9 cellular contexts compared by ENCODE assay signal in the genomic region with DNA sequence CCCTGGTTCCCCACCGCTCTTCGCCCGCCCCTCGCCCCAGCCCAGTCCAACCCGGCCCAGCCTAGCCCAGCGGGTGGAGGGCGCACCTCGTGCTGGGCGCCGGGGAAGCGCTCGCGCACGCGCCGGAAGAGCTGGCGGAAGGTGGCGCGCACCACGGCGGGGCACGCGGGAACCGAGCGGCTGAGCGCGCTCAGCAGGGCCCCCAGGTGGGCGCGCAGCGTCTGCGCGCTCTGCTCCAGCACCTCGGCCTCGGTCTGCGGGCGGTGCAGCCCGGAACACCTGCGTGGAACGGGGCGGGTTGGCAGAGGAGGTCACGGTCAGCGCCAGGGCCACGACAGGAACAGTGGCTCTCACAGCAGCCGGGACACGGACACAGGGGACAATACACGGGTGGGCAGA. TPM values are rescaled to one million over a fixed set of nuclear protein-coding genes. Genes with fewer than 3 reads are reported as not detected.
DNase-seq lines count a peak whose midpoint lies in the region; ATAC-seq and TF ChIP-seq lines count a peak whose summit lies in the region.
"Not testable (repeated sequence)": the region's sequence is repeated elsewhere in the genome, so short reads cannot be mapped to it uniquely, and the experiment has no call there.
"Had no signal": no experiment of that assay in that cellular context is flagged by ENCODE, and none has a peak within 500 bp of the region (broad histone marks: within the 10 kb centered on the region; RNA-seq: fewer than 3 reads in every experiment).

No MANE protein-coding gene starts in this region.

- H3K9me3 ChIP-seq in DOHH2 (ENCODE audit: control insufficient read depth, insufficient read depth, low read length); esophagus muscularis mucosa: not testable (repeated sequence)

- TF ChIP-seq POLR2A in esophagus muscularis mucosa (IDR thresholded peaks at IDR 0.05; ENCODE audit: low read depth), result not testable (repeated sequence)

- WGBS in esophagus muscularis mucosa, result 0% methylated on average over 11 of the region's 46 CpGs

- not testable (repeated sequence) for H3K27ac ChIP-seq in DOHH2 (ENCODE audit: low read depth, low read length)
- H3K27ac ChIP-seq in esophagus muscularis mucosa (replicated peaks in 1 of 4), result peak overlapping the region; percentile 27 to 55 (median 48)

- H3K4me1 ChIP-seq in DOHH2 (ENCODE audit: control insufficient read depth, low read length) (peaks cover 28% of the 10 kb centered on the region), esophagus muscularis mucosa (peaks cover 16 to 24% (median 21%) of the 10 kb centered on the region in 4 donors)

- not testable (repeated sequence) for H4K20me1 ChIP-seq in DOHH2 (ENCODE audit: control insufficient read depth, insufficient read depth, low read depth, low read length)

- TF ChIP-seq EP300 in esophagus muscularis mucosa (IDR thresholded peaks at IDR 0.05), result not testable (repeated sequence)

- H3K4me3 ChIP-seq in DOHH2 (ENCODE audit: low read length), result peak overlapping the region; percentile 75
- peak overlapping the region; percentile 46 to 59 (median 48) for H3K4me3 ChIP-seq in esophagus muscularis mucosa

- not testable (repeated sequence) for H3K27me3 ChIP-seq in DOHH2 (ENCODE audit: control insufficient read depth, low read length); esophagus muscularis mucosa

- not testable (repeated sequence) for H3K9me3 Mint-ChIP-seq in nephron; stimulated activated effector memory CD8-positive, alpha-beta T cell treated with anti-CD3 and anti-CD28 coated beads, Interleukin-12 subunit alpha, Interleukin-12 subunit beta, amount 100 ng/mL, for 72 hours

- H3K79me2 ChIP-seq in DOHH2 (ENCODE audit: control insufficient read depth, low read length), result peaks cover 16% of the 10 kb centered on the region

- H3K4me3 Mint-ChIP-seq in nephron, result peak overlapping the region; percentile 59 to 74 (median 70)
- H3K4me3 Mint-ChIP-seq in stimulated activated effector memory CD8-positive, alpha-beta T cell treated with anti-CD3 and anti-CD28 coated beads, Interleukin-12 subunit alpha, Interleukin-12 subunit beta, amount 100 ng/mL, for 72 hours, result peak overlapping the region; percentile 75

- DNase-seq in HT-29 (ENCODE audit: low spot score) (peak; percentile 26), SHP77 (lab: John Stamatoyannopoulos, UW) (peak; percentile 39 to 64)
- DNase-seq in activated effector memory CD4-positive, alpha-beta T cell treated with Interleukin-2 at 50 U/mL for 16 hours, result peak; percentile 65
- DNase-seq in esophagus muscularis mucosa (ENCODE audit: extremely low spot score), result not testable (repeated sequence)
- DNase-seq in stimulated activated effector memory CD8-positive, alpha-beta T cell treated with anti-CD3 and anti-CD28 coated beads, Interleukin-12 subunit alpha, Interleukin-12 subunit beta, amount 100 ng/mL, for 72 hours (ENCODE audit: low spot score in 2 of 2), result peak; percentile 37 to 74

- H3K4me1 Mint-ChIP-seq in nephron, result not testable (repeated sequence)
- peaks cover 15% of the 10 kb centered on the region for H3K4me1 Mint-ChIP-seq in stimulated activated effector memory CD8-positive, alpha-beta T cell treated with anti-CD3 and anti-CD28 coated beads, Interleukin-12 subunit alpha, Interleukin-12 subunit beta, amount 100 ng/mL, for 72 hours

- intact Hi-C loops in esophagus muscularis mucosa (cut with DNase I), result loop anchor here (5.0 kb wide), 1 partner anchor 42 kb away; the partner anchor contains the start of gene POLM

- not testable (repeated sequence) for H3K36me3 Mint-ChIP-seq in nephron (ENCODE audit: low read depth); stimulated activated effector memory CD8-positive, alpha-beta T cell treated with anti-CD3 and anti-CD28 coated beads, Interleukin-12 subunit alpha, Interleukin-12 subunit beta, amount 100 ng/mL, for 72 hours

- H3K27ac Mint-ChIP-seq in nephron, result not testable (repeated sequence)
- H3K27ac Mint-ChIP-seq in stimulated activated effector memory CD8-positive, alpha-beta T cell treated with anti-CD3 and anti-CD28 coated beads, Interleukin-12 subunit alpha, Interleukin-12 subunit beta, amount 100 ng/mL, for 72 hours, result peak overlapping the region; percentile 77

- ATAC-seq in GM21576 (IDR thresholded peaks at IDR 0.05; ENCODE audit: unreplicated experiment), result peak; percentile 35
- peak; percentile 76 for ATAC-seq in stimulated activated effector memory CD8-positive, alpha-beta T cell treated with anti-CD3 and anti-CD28 coated beads, Interleukin-12 subunit alpha, Interleukin-12 subunit beta, amount 100 ng/mL, for 72 hours

- not testable (repeated sequence) for H3K9me2 ChIP-seq in DOHH2 (replicated peaks; ENCODE audit: control insufficient read depth, low read length)

- H3K4me2 ChIP-seq in DOHH2 (ENCODE audit: low read length), result peak overlapping the region; percentile 92

- TF ChIP-seq CTCF in DOHH2 (IDR thresholded peaks at IDR 0.05; ENCODE audit: low read depth, low read length, poor library complexity, severe bottlenecking) (peak; percentile 48), esophagus muscularis mucosa (IDR thresholded peaks at IDR 0.05) (peak in 2 of 3 experiments; percentile 19 to 28), nephron (IDR thresholded peaks at IDR 0.05; ENCODE audit: unreplicated experiment in 3 of 3) (peak in 1 of 3 experiments; percentile 30)

- peaks cover 19% of the 10 kb centered on the region for H3F3A ChIP-seq in DOHH2 (ENCODE audit: control insufficient read depth, insufficient read depth)

- peaks cover 23% of the 10 kb centered on the region for H3K27me3 Mint-ChIP-seq in nephron (ENCODE audit: low read depth)

- not testable (repeated sequence) for H3K36me3 ChIP-seq in DOHH2 (ENCODE audit: control insufficient read depth, low read length); esophagus muscularis mucosa

RNA-seq across cellular contexts. Expression of gene DBNL, which starts 4.0 kb away (rescaled TPM):
- total RNA-seq in HT-29 (2014; rRNA removed; shearing (Covaris generic)), result 184 and 203 TPM in 2 replicates
- 100 to 1,000 TPM in 3 of 4 donors, 10 to 100 TPM in 1; 93.9 to 122 (median 115) TPM for total RNA-seq in esophagus muscularis mucosa

RNA-seq across cellular contexts. Expression of gene PGAM2, which starts 24.9 kb away (rescaled TPM):
- 0.56 TPM in 1 of 2 replicates, not detected in the other for total RNA-seq in HT-29 (2014; rRNA removed; shearing (Covaris generic))
- total RNA-seq in esophagus muscularis mucosa, result 1 to 10 TPM in 1 of 4 donors, under 1 TPM in 2, not detected in 1; 0.52 to 1.8 (median 0.66) TPM
- total RNA-seq: SK-MEL-5 had no signal

RNA-seq across cellular contexts. Expression of gene POLM, which starts 41.8 kb away (rescaled TPM):
- 20.0 and 22.9 TPM in 2 replicates for total RNA-seq in HT-29 (2014; rRNA removed; shearing (Covaris generic))
- total RNA-seq in esophagus muscularis mucosa, result 10 to 100 TPM; 12.4 to 32.3 (median 26.5) TPM

RNA-seq across cellular contexts. Expression of gene SPDYE1, which starts 42.8 kb away (rescaled TPM):
- not detected in 2 replicates for total RNA-seq in HT-29 (2014; rRNA removed; shearing (Covaris generic))
- under 1 TPM in 1 of 4 donors, not detected in 3; 0.11 TPM for total RNA-seq in esophagus muscularis mucosa
- total RNA-seq: SK-MEL-5 had no signal
